In genomic region chr11:32448232-32448631, GRCh38 we compare ENCODE assay signal across 1 cellular context.
TF ChIP-seq lines count a peak whose summit lies in the region.

No MANE protein-coding gene starts in this region.

TF ChIP-seq in GM23338, 12 proteins besides CTCF, POLR2A, EP300 and RAD21 (continued from another document):
- TF ChIP-seq STAT1 (IDR thresholded peaks at IDR 0.05; ENCODE audit: unreplicated experiment), result no peak
- no peak for TF ChIP-seq REST (IDR thresholded peaks at IDR 0.05; ENCODE audit: unreplicated experiment)
- TF ChIP-seq EZH2phosphoT487 (IDR thresholded peaks at IDR 0.05; ENCODE audit: unreplicated experiment), result no peak
- TF ChIP-seq EZH2 (IDR thresholded peaks at IDR 0.05; ENCODE audit: low read depth, unreplicated experiment), result no peak
- no peak for TF ChIP-seq ZNF114 (CRISPR knock-in tag; IDR thresholded peaks at IDR 0.05)
- no peak for TF ChIP-seq CREB1 (CRISPR knock-in tag; IDR thresholded peaks at IDR 0.05; ENCODE audit: low read depth)
- TF ChIP-seq ZNF331 (CRISPR knock-in tag; IDR thresholded peaks at IDR 0.05; ENCODE audit: low read depth), result no peak
